In the genomic region with DNA sequence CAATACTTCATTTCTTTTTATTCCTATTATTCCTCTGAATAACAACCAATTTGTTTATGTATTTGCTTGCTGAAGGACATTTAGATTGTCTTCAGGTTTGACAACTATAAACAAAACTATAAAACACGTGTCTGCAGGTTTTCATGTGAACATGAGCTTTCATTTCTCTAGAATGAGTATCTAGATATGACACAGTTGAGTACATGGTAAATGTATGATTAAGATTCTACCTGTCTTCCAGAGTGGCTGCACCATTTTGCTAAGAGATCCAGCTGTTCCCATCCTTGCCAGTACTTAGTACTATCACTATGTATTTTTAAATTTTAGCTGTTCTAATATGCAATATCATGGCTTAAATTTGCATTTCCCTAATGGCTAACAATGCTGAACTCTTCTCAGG, we compare ENCODE assay signal across 24 cellular contexts.
"Had no signal": no experiment of that assay in that cellular context is flagged by ENCODE, and none has a peak within 500 bp of the region (broad histone marks: within the 10 kb centered on the region; RNA-seq: fewer than 3 reads in every experiment).

No MANE protein-coding gene starts in this region.

- H3K27ac Mint-ChIP-seq: activated naive CD4-positive, alpha-beta T cell treated with anti-CD3 and anti-CD28 coated beads, Interleukin-2, amount 10 ng/mL, durations not matched to agents 7 days and 5 days; activated naive CD8-positive, alpha-beta T cell treated with anti-CD3 and anti-CD28 coated beads for 36 hours; activated T-helper 2 cell treated with anti-CD3 and anti-CD28 coated beads, Interferon-gamma antibody, Interleukin-2, Interleukin-4, amounts not matched to agents 10 μg/mL and 5 μg/mL and 100 μg/mL, durations not matched to agents 14 hours and 24 hours and 36 hours had no signal

- H3K4me3 ChIP-seq: cardiac muscle cell, SK-N-MC had no signal

- H3K27me3 Mint-ChIP-seq: activated naive CD4-positive, alpha-beta T cell treated with anti-CD3 and anti-CD28 coated beads, Interleukin-2, amount 10 ng/mL, durations not matched to agents 7 days and 5 days; activated naive CD8-positive, alpha-beta T cell treated with anti-CD3 and anti-CD28 coated beads for 36 hours; T-cell had no signal

- H3K4me3 Mint-ChIP-seq: activated naive CD4-positive, alpha-beta T cell treated with anti-CD3 and anti-CD28 coated beads, Interleukin-2, amount 10 ng/mL, durations not matched to agents 7 days and 5 days; activated naive CD8-positive, alpha-beta T cell treated with anti-CD3 and anti-CD28 coated beads for 36 hours; activated T-cell treated with anti-CD3 and anti-CD28 coated beads, Interleukin-2, amount 50 U/mL, for 4 hours; T-cell had no signal

- ATAC-seq: T-cell had no signal

- DNase-seq: activated CD4-positive, alpha-beta T cell treated with anti-CD3 and anti-CD28 coated beads for 48 hours; activated CD4-positive, alpha-beta T cell treated with anti-CD3 and anti-CD28 coated beads, Interleukin-2, amount 50 U/mL, for 48 hours; activated CD4-positive, CD25-positive, alpha-beta regulatory T cell; activated CD8-positive, alpha-beta memory T cell treated with anti-CD3 and anti-CD28 coated beads, Interleukin-2, amount 50 U/mL, for 4 hours; activated gamma-delta T cell treated with Interleukin-2 at 50 U/mL for 16 hours; activated naive CD4-positive, alpha-beta T cell treated with anti-CD3 and anti-CD28 coated beads, Interleukin-2, amount 10 ng/mL, durations not matched to agents 7 days and 5 days; activated naive CD8-positive, alpha-beta T cell treated with anti-CD3 and anti-CD28 coated beads for 36 hours; activated T-cell treated with anti-CD3 and anti-CD28 coated beads, Interleukin-2, amount 50 U/mL, for 4 hours; brain microvascular endothelial cell; cerebellar nuclear complex; MM.1S; NCI-H1105; NCI-H1436; NCI-H1694 treated with DMSO at 0.1 percent for 48 hours; NCI-H2029 treated with DMSO at 0.1 percent for 48 hours; NCI-H345; NCI-H510A; NCI-H526 treated with DMSO at 0.1 percent for 48 hours; NCI-H82; SIG-M5; T-cell had no signal
